ENCODE assay signal across 8 cellular contexts in the genomic region with DNA sequence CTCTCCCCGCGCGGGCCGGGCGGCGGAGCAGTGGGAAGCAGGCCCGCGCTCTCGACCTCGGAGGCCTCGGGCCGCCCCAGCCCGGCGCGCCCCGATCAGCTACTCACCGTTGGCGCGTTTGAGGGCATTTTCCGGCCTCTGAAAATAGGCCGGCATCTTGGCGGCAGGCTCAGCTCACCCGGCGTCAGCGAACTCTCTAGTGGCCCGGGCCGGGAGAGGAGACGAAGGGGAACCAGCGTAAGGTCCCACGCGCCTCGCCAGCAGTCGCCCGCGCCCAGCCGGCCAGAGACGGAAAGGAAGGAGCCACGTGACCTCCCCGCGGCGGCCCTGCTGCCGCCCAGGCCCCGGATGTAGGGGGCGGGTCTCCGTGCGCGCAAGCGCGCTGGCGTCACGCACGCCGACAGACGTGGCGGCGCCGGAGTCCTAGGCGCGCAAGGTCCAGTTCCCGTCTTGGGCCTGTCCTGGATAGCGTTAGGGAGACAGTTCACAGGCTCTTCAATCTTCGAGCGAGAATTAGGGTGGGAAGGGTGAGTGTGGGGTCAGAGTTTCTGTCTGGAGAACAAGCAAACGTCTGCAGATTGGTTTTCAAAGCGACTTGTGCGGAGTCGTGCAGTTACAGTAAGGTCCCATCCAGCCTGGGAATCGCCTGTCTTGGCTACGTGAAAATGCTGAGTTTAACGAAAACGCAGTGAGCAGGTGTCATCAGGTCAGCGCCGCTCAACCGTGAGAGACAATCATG. TPM values are rescaled to one million over a fixed set of nuclear protein-coding genes. Genes with fewer than 3 reads are reported as not detected.
DNase-seq lines count a peak whose midpoint lies in the region; ATAC-seq lines count a peak whose summit lies in the region.

Gene EIF3A, minus strand, starts transcription at position 297 of the 739 bp plus-strand sequence. Its CDS starts 141 bp downstream, at position 156.

- CTCF ChIA-PET in CD4-positive, alpha-beta memory T cell (lab: Charles Lee; ENCODE audit: partially characterized antibody) = interaction anchor here (0.6 to 3.6 kb wide), 6 partner anchors 10 to 737 kb away, joined by 3 to 24 read pairs (median 4); partner anchors contain the start of gene DENND10
- CTCF ChIA-PET in activated CD8-positive, alpha-beta memory T cell treated with anti-CD3 and anti-CD28 coated beads for 36 hours (lab: Charles Lee) = no interaction called here

- intact Hi-C loops in CD4-positive, alpha-beta memory T cell (cut with micrococcal nuclease) = loop anchor here (1.0 to 10.0 kb wide), 9 partner anchors 11 to 514 kb away; partner anchors contain the start of genes CACUL1, DENND10, GRK5 and PRDX3

- ATAC-seq in GM19397 (IDR thresholded peaks at IDR 0.05; ENCODE audit: unreplicated experiment) (peak; percentile 83), HG03565 (IDR thresholded peaks at IDR 0.05; ENCODE audit: unreplicated experiment) (peak; percentile 79), memory B cell (ENCODE audit: low read depth) (peak; percentile 83)
- peak; percentile 83 for ATAC-seq in effector memory CD8-positive, alpha-beta T cell (replicated peaks)

- H3K27me3 ChIP-seq in CD4-positive, alpha-beta memory T cell (ENCODE audit: insufficient read depth, low read length) = no peaks in the 10 kb centered on the region

- H3K9me3 ChIP-seq in CD4-positive, alpha-beta memory T cell (ENCODE audit: control insufficient read depth in 1 of 2, low read length in 2 of 2) = no peaks in the 10 kb centered on the region

- peaks cover 28 to 61% (median 39%) of the 10 kb centered on the region in 4 donors for H3K4me1 Mint-ChIP-seq in CD4-positive, alpha-beta memory T cell
- H3K4me1 Mint-ChIP-seq in effector memory CD8-positive, alpha-beta T cell (ENCODE audit: low read depth in 2 of 2) = peaks cover 31 to 38% of the 10 kb centered on the region in 2 donors
- H3K4me1 Mint-ChIP-seq in memory B cell = peaks cover 33% of the 10 kb centered on the region

- peak within 1 kb of the TSS; percentile 97 to 99 (median 99) for H3K27ac Mint-ChIP-seq in CD4-positive, alpha-beta memory T cell
- H3K27ac Mint-ChIP-seq in effector memory CD8-positive, alpha-beta T cell = peak within 1 kb of the TSS; percentile 97 to 99
- peak within 1 kb of the TSS; percentile 96 for H3K27ac Mint-ChIP-seq in memory B cell

- POLR2A ChIA-PET in CD4-positive, alpha-beta memory T cell (lab: Charles Lee; ENCODE audit: partially characterized antibody) = interaction anchor here (0.6 to 8.8 kb wide), 15 partner anchors 9 to 507 kb away, joined by 3 to 179 read pairs (median 7); partner anchors contain the start of genes DENND10, NANOS1 and SFXN4
- POLR2A ChIA-PET in activated CD8-positive, alpha-beta memory T cell treated with anti-CD3 and anti-CD28 coated beads for 36 hours (lab: Charles Lee) = interaction anchor here (1.0 to 2.1 kb wide), 3 partner anchors 23 to 126 kb away, joined by 3 to 9 read pairs (median 5); partner anchors contain the start of genes DENND10 and GRK5

- H3K4me3 Mint-ChIP-seq in CD4-positive, alpha-beta memory T cell = peak within 1 kb of the TSS; percentile 97 to 99 (median 99)
- peak within 1 kb of the TSS; percentile 90 to 100 for H3K4me3 Mint-ChIP-seq in effector memory CD8-positive, alpha-beta T cell
- H3K4me3 Mint-ChIP-seq in memory B cell = peak within 1 kb of the TSS; percentile 89

- H3K27me3 Mint-ChIP-seq in CD4-positive, alpha-beta memory T cell = no peaks in the 10 kb centered on the region
- H3K27me3 Mint-ChIP-seq in effector memory CD8-positive, alpha-beta T cell = no peaks in the 10 kb centered on the region
- no peaks in the 10 kb centered on the region for H3K27me3 Mint-ChIP-seq in memory B cell

- H3K36me3 Mint-ChIP-seq in CD4-positive, alpha-beta memory T cell = peaks cover 0 to 28% of the 10 kb centered on the region in 2 donors
- H3K36me3 Mint-ChIP-seq in effector memory CD8-positive, alpha-beta T cell (ENCODE audit: insufficient read depth) = peaks cover 26% of the 10 kb centered on the region
- peaks cover 4% of the 10 kb centered on the region for H3K36me3 Mint-ChIP-seq in memory B cell

- H3K36me3 ChIP-seq in CD4-positive, alpha-beta memory T cell (ENCODE audit: insufficient read depth, low read length) = no peaks in the 10 kb centered on the region

- peak within 1 kb of the TSS; percentile 98 for H3K27ac ChIP-seq in CD4-positive, alpha-beta memory T cell (ENCODE audit: low read depth, low read length)

- DNase-seq in CD4-positive, alpha-beta memory T cell = peak; percentile 88 to 94 (median 91)
- DNase-seq in NOMO-1 (lab: John Stamatoyannopoulos, UW; ENCODE audit: unreplicated experiment in 2 of 2) (peak; percentile 89 to 96), memory B cell (ENCODE audit: low spot score in 2 of 2) (peak; percentile 94 to 95)
- peak; percentile 89 to 92 (median 92) for DNase-seq in effector memory CD8-positive, alpha-beta T cell
- peak; percentile 81 for DNase-seq in stimulated activated CD8-positive, alpha-beta memory T cell treated with anti-CD3 and anti-CD28 coated beads, Interleukin-12 subunit alpha, Interleukin-12 subunit beta, amount 100 ng/mL, for 1 hour (ENCODE audit: low read depth)

- H3K4me1 ChIP-seq in CD4-positive, alpha-beta memory T cell (ENCODE audit: insufficient read depth, low read length) = peaks cover 44% of the 10 kb centered on the region

- H3K9me3 Mint-ChIP-seq in CD4-positive, alpha-beta memory T cell = peaks cover 0 to 5% (median 0%) of the 10 kb centered on the region in 8 donors
- no peaks in the 10 kb centered on the region for H3K9me3 Mint-ChIP-seq in effector memory CD8-positive, alpha-beta T cell
- no peaks in the 10 kb centered on the region for H3K9me3 Mint-ChIP-seq in memory B cell

- H3K4me3 ChIP-seq in CD4-positive, alpha-beta memory T cell (ENCODE audit: low read length in 2 of 2) = peak within 1 kb of the TSS; percentile 93 to 99

RNA-seq across cellular contexts. Expression of gene EIF3A, which starts in this region (rescaled TPM):
- 100 to 1,000 TPM; 122 to 129 TPM for total RNA-seq in CD4-positive, alpha-beta memory T cell
- 10 to 100 TPM; 29.8 to 81.7 TPM for polyA plus RNA-seq in CD4-positive, alpha-beta memory T cell
- 100 to 1,000 TPM; 175 to 182 TPM for total RNA-seq in activated CD8-positive, alpha-beta memory T cell treated with anti-CD3 and anti-CD28 coated beads for 36 hours

Comparison
In these comparisons a context has a peak if more than half of its experiments do, and no peak if none do; other contexts are left out.
1. Peak in every context shown above with its lines: DNase-seq, ATAC-seq, H3K4me3 ChIP-seq and H3K27ac ChIP-seq.